10 cellular contexts compared by ENCODE assay signal in genomic region chr3:138587374-138587773, GRCh38.
"Had no signal": no experiment of that assay in that cellular context is flagged by ENCODE, and none has a peak within 500 bp of the region (broad histone marks: within the 10 kb centered on the region; RNA-seq: fewer than 3 reads in every experiment).

No MANE protein-coding gene starts in this region.

- H3K27ac Mint-ChIP-seq: GM23338, H9, HFFc6 had no signal

- H3K27ac ChIP-seq: HL-60, KMS-11 had no signal

- ATAC-seq: GM23338 had no signal

- H3K4me1 Mint-ChIP-seq: GM23338 had no signal

- H3K4me3 ChIP-seq: GM23338 had no signal

- H3K4me3 Mint-ChIP-seq: GM23338, H9, HFFc6 had no signal

- FAIRE-seq: H1, H54 had no signal

- H3K4me2 ChIP-seq: GM23338, KMS-11 had no signal

- DNase-seq: H9, HCEC 1CT, HFFc6, IMR-90, KBM-7 had no signal

- H2AFZ ChIP-seq: GM23338 had no signal

- H3K9ac ChIP-seq: KMS-11 had no signal
